ENCODE assay signal across 15 cellular contexts in the genomic region with DNA sequence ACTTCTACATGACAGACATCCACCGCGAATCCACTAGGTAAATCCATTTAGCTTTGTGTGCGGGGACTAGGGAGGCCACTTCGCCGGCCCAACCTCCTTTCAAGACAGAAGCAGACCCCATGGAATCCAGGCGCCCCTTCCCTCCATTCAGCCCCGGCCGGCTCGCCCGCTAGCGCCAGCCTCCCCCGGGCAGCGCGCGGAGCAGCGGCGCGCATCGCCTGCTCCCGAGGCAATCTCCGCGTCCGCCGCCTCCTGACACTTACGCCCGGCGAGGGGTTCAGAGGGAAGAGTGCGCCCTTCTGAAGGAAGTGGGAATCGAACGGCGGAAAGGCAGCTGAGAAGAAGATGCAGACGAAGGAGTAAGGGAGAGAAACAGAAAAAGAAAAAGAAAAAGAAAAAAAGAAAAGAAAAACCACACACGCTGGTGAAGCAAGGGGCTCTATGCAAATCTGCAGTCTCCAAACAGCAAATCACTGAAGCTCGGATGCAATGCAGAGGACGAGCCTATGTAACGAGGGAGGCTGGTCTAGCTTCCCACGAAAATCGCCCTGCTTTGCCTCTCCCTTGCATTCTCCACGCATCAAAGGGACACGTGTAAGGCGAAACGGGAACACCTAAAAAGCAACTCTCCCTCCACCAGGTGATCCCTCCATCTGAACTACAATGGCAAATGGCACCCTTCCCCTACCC.
DNase-seq lines count a peak whose midpoint lies in the region; ATAC-seq and TF ChIP-seq lines count a peak whose summit lies in the region.
"Had no signal": no experiment of that assay in that cellular context is flagged by ENCODE, and none has a peak within 500 bp of the region (broad histone marks: within the 10 kb centered on the region; RNA-seq: fewer than 3 reads in every experiment).

No MANE protein-coding gene starts in this region.

- no peak for TF ChIP-seq EP300 in upper lobe of left lung (IDR thresholded peaks at IDR 0.05)

- DNase-seq in right atrium auricular region (ENCODE audit: low spot score) (no peak), left ventricle myocardium superior (no peak), astrocyte of the hippocampus (ENCODE audit: low read depth, low spot score) (peak; percentile 47), kidney tubule cell (ENCODE audit: low spot score) (peak; percentile 3), upper lobe of left lung (peak in 1 of 2 donors; percentile 63), mesenteric fat pad (ENCODE audit: low spot score) (no peak), SIG-M5 treated with dmso at 0.1 percent for 504 hours (lab: John Stamatoyannopoulos, UW; ENCODE audit: unreplicated experiment) (no peak)
- no peak for DNase-seq in activated CD4-positive, alpha-beta T cell treated with anti-CD3 and anti-CD28 coated beads, Interleukin-2, amount 50 U/mL, for 4 hours
- DNase-seq: activated CD4-positive, alpha-beta T cell treated with anti-CD3 and anti-CD28 coated beads for 48 hours; GDM1; midbrain; NCI-H187 treated with DMSO at 0.1 percent for 48 hours; SHP77 treated with DMSO at 0.1 percent for 48 hours; stimulated activated naive CD8-positive, alpha-beta T cell treated with anti-CD3 and anti-CD28 coated beads, Interleukin-15, Interleukin-2, amounts not matched to agents 100 U/mL and 50 U/mL, for 24 hours had no signal

- TF ChIP-seq POLR2A in upper lobe of left lung (IDR thresholded peaks at IDR 0.05) = no peak

- peak overlapping the region; percentile 51 for H3K4me3 ChIP-seq in right atrium auricular region
- H3K4me3 ChIP-seq in upper lobe of left lung = peak overlapping the region in 3 of 4 donors; percentile 19 to 42 (median 31)

- H3K27ac ChIP-seq in right atrium auricular region (peak overlapping the region in 1 of 2 donors; percentile 63), upper lobe of left lung (no peak overlapping the region)

- ATAC-seq in left ventricle myocardium superior (no peak), upper lobe of left lung (ENCODE audit: low FRiP score in 2 of 2) (no peak)
- ATAC-seq: HCT116; stimulated activated naive CD8-positive, alpha-beta T cell treated with anti-CD3 and anti-CD28 coated beads, Interleukin-15, Interleukin-2, amounts not matched to agents 100 U/mL and 50 U/mL, for 24 hours had no signal

- TF ChIP-seq CTCF in right atrium auricular region (IDR thresholded peaks at IDR 0.05) (no peak), upper lobe of left lung (IDR thresholded peaks at IDR 0.05) (no peak)

- intact Hi-C loops in left ventricle myocardium superior (cut with micrococcal nuclease) = no loop called here

- H3K4me1 ChIP-seq in right atrium auricular region (no peaks in the 10 kb centered on the region), upper lobe of left lung (peaks cover 0 to 16% (median 1%) of the 10 kb centered on the region in 4 donors)

- WGBS in upper lobe of left lung, 2 donors = 3 to 7% methylated on average over 29 to 37 of the region's 42 CpGs

- H3K9me3 ChIP-seq in right atrium auricular region (no peaks in the 10 kb centered on the region), upper lobe of left lung (no peaks in the 10 kb centered on the region)

- H3K27me3 ChIP-seq in right atrium auricular region (no peaks in the 10 kb centered on the region), upper lobe of left lung (peaks cover 0 to 15% (median 1%) of the 10 kb centered on the region in 4 donors)

- no peaks in the 10 kb centered on the region for H3K36me3 ChIP-seq in right atrium auricular region
- H3K36me3 ChIP-seq in upper lobe of left lung = no peaks in the 10 kb centered on the region

Comparison
In these comparisons a context has a peak if more than half of its experiments do, and no peak if none do; other contexts are left out.
1. DNase-seq: peak in astrocyte of the hippocampus (single experiment) and kidney tubule cell (single experiment); none in right atrium auricular region (single experiment), left ventricle myocardium superior (single experiment), mesenteric fat pad (single experiment), SIG-M5 treated with dmso at 0.1 percent for 504 hours (single experiment) and activated CD4-positive, alpha-beta T cell treated with anti-CD3 and anti-CD28 coated beads, Interleukin-2, amount 50 U/mL, for 4 hours (0 of 2).